In the genomic region with DNA sequence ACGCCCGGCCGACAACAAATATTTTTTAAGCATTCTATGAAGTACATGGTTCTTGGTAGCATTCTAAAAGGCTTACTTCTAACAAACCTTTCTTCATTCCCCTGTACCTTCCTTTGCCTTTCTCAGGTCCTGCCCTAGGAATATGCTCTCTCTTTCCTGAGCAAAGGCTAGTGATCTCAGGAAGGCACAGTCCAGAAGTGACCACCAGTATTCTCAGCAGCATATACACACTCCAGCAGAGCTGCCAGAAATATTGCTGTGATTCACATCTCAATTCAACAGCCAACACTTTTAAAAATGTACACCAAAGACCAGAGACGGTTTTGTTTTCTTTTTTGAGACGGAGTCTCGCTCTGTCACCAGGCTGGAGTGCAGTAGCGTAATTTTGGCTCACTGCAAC, we compare ENCODE assay signal across 21 cellular contexts.
"Had no signal": no experiment of that assay in that cellular context is flagged by ENCODE, and none has a peak within 500 bp of the region (broad histone marks: within the 10 kb centered on the region; RNA-seq: fewer than 3 reads in every experiment).

No MANE protein-coding gene starts in this region.

- H3K36me3 Mint-ChIP-seq: natural killer cell treated with Interleukin-12 subunit alpha and Interleukin-12 subunit beta and Interleukin-15 and Interleukin-18, amount 100 ng/mL, for 72 hours had no signal

- H3K9me3 Mint-ChIP-seq: activated CD4-positive, alpha-beta memory T cell treated with anti-CD3 and anti-CD28 coated beads for 36 hours; natural killer cell treated with Interleukin-12 subunit alpha and Interleukin-12 subunit beta and Interleukin-15 and Interleukin-18, amount 100 ng/mL, for 72 hours; stimulated activated naive B cell treated with anti-CD40 and anti-IgM and Interleukin-4, amounts not matched to agents 10 μg/mL and 1 μg/mL and 100 μg/mL, for 72 hours; type B pancreatic cell had no signal

- H3K27ac Mint-ChIP-seq: activated CD4-positive, alpha-beta memory T cell treated with anti-CD3 and anti-CD28 coated beads for 36 hours; natural killer cell treated with Interleukin-12 subunit alpha and Interleukin-12 subunit beta and Interleukin-15 and Interleukin-18, amount 100 ng/mL, for 72 hours; stimulated activated naive B cell treated with anti-CD40 and anti-IgM and Interleukin-4, amounts not matched to agents 10 μg/mL and 1 μg/mL and 100 μg/mL, for 72 hours; T-helper 17 cell had no signal

- H3K27me3 Mint-ChIP-seq: activated CD4-positive, alpha-beta memory T cell treated with anti-CD3 and anti-CD28 coated beads for 36 hours; natural killer cell treated with Interleukin-12 subunit alpha and Interleukin-12 subunit beta and Interleukin-15 and Interleukin-18, amount 100 ng/mL, for 72 hours; stimulated activated naive B cell treated with anti-CD40 and anti-IgM and Interleukin-4, amounts not matched to agents 10 μg/mL and 1 μg/mL and 100 μg/mL, for 72 hours; T-helper 17 cell; type B pancreatic cell had no signal

- H3K27ac ChIP-seq: brain microvascular endothelial cell, pancreas, right lobe of liver, testis, vagina had no signal

- H3K4me2 ChIP-seq: smooth muscle cell had no signal

- H3K4me3 ChIP-seq: esophagus muscularis mucosa, pancreas, right lobe of liver, smooth muscle cell, testis, vagina had no signal

- H3K9me3 ChIP-seq: esophagus muscularis mucosa, pancreas, right lobe of liver, testis, vagina had no signal

- H3K4me3 Mint-ChIP-seq: activated CD4-positive, alpha-beta memory T cell treated with anti-CD3 and anti-CD28 coated beads for 36 hours; natural killer cell treated with Interleukin-12 subunit alpha and Interleukin-12 subunit beta and Interleukin-15 and Interleukin-18, amount 100 ng/mL, for 72 hours; stimulated activated naive B cell treated with anti-CD40 and anti-IgM and Interleukin-4, amounts not matched to agents 10 μg/mL and 1 μg/mL and 100 μg/mL, for 72 hours; T-helper 17 cell; type B pancreatic cell had no signal

- DNase-seq: activated CD4-positive, alpha-beta memory T cell treated with anti-CD3 and anti-CD28 coated beads for 36 hours; activated CD4-positive, alpha-beta T cell treated with anti-CD3 and anti-CD28 coated beads for 48 hours; activated effector memory CD4-positive, alpha-beta T cell treated with anti-CD3 and anti-CD28 coated beads, Interleukin-2, amount 50 U/mL, for 16 hours; activated naive CD4-positive, alpha-beta T cell treated with anti-CD3 and anti-CD28 coated beads, Interleukin-2, amount 50 U/mL, for 16 hours; brain microvascular endothelial cell; central memory CD4-positive, alpha-beta T cell; effector memory CD4-positive, alpha-beta T cell; head of caudate nucleus; left ventricle myocardium superior; mammary epithelial cell; pancreas; right lobe of liver; stimulated activated CD4-positive, alpha-beta T cell treated with anti-CD3 and anti-CD28 coated beads, Interleukin-15, amount 100 ng/mL, for 24 hours; stimulated activated naive B cell treated with anti-CD40 and anti-IgM and Interleukin-4, amounts not matched to agents 10 μg/mL and 1 μg/mL and 100 μg/mL, for 72 hours; T-helper 17 cell; testis had no signal

- H3K36me3 ChIP-seq: brain microvascular endothelial cell, pancreas had no signal

- ATAC-seq: natural killer cell treated with Interleukin-12 subunit alpha and Interleukin-12 subunit beta and Interleukin-15 and Interleukin-18, amount 100 ng/mL, for 72 hours had no signal

- H3K27me3 ChIP-seq: brain microvascular endothelial cell, esophagus muscularis mucosa, pancreas, right lobe of liver, testis, vagina had no signal
